In the genomic region with DNA sequence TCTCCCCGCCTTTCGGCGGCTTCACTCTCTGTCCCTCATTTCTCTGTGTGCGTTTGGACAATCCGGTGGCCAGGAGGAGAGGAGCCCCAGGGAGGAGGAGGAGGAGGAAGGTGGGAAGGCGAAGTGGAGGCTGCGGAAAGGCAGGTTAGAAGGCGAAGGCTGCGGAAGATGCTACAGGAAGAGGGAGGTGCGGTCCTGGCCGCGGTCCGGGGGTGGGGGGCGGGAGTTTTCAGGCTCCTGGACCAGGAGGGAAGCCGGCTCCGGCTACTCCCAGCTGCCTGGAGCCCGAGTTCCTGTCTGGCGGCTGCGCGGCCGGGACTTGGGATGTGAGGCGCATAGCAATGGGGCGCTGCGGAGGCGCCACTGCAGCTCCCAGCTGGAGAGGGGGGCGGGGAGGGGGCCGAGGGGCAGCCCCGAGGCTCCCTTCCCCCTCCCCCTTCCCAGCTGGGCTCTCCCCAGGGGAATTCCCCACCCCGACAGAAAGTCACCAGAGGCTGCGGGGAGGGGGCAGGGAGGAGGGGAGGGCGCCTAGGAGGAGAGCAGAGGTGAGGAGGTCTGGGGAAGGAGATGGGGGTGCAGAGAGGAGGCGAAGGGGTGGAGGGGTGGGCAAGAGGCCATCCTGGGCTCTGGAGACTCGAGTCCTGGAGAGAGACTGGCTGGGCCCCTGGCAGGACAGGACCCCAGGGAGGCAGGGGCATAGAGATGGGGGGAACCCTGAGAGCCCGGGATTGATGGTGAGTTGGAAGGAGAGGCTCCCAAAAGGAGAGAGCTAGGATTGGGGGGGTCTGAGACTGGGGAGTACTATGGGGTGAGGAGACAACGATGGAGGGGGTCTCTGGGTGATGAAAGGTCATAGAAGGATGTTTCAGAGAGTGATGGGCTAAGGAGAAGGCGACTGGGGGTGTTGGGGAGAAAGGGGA, we compare ENCODE assay signal across 12 cellular contexts. TPM values are rescaled to one million over a fixed set of nuclear protein-coding genes. Genes with fewer than 3 reads are reported as not detected.
DNase-seq lines count a peak whose midpoint lies in the region; ATAC-seq and TF ChIP-seq lines count a peak whose summit lies in the region.
"Had no signal": no experiment of that assay in that cellular context is flagged by ENCODE, and none has a peak within 500 bp of the region (broad histone marks: within the 10 kb centered on the region; RNA-seq: fewer than 3 reads in every experiment).

No MANE protein-coding gene starts in this region.

- peaks cover 44 to 48% of the 10 kb centered on the region in 2 donors for H3K27me3 Mint-ChIP-seq in CD4-positive, alpha-beta memory T cell

- ATAC-seq in HG03280 (IDR thresholded peaks at IDR 0.05; ENCODE audit: unreplicated experiment): no peak
- no peak for ATAC-seq in GM21515 (IDR thresholded peaks at IDR 0.05; ENCODE audit: unreplicated experiment)
- ATAC-seq in GM21825 (IDR thresholded peaks at IDR 0.05; ENCODE audit: unreplicated experiment): no peak
- ATAC-seq in GM18909 (IDR thresholded peaks at IDR 0.05; ENCODE audit: poor library complexity, unreplicated experiment): no peak

- peaks cover 18% of the 10 kb centered on the region for H3K4me1 ChIP-seq in CD4-positive, alpha-beta memory T cell (ENCODE audit: insufficient read depth, low read length)
- H3K4me1 ChIP-seq in HUES48 (ENCODE audit: control insufficient read depth, insufficient read depth, low read length): peaks cover 3% of the 10 kb centered on the region; the same call in 1 of the 2 replicates

- H3K4me1 Mint-ChIP-seq in CD4-positive, alpha-beta memory T cell: peaks cover 8 to 18% (median 9%) of the 10 kb centered on the region in 4 donors

- H3K9me3 Mint-ChIP-seq in CD4-positive, alpha-beta memory T cell: peaks cover 0 to 2% (median 0%) of the 10 kb centered on the region in 8 donors

- H3K36me3 ChIP-seq in CD4-positive, alpha-beta memory T cell (ENCODE audit: insufficient read depth, low read length): no peaks in the 10 kb centered on the region
- H3K36me3 ChIP-seq in HUES48 (ENCODE audit: control insufficient read depth, insufficient read depth, low read length): no peaks in the 10 kb centered on the region

- CTCF ChIA-PET in CD4-positive, alpha-beta memory T cell (lab: Charles Lee; ENCODE audit: partially characterized antibody): no interaction called here

- H3K27ac ChIP-seq in CD4-positive, alpha-beta memory T cell (ENCODE audit: low read depth, low read length): no peak overlapping the region
- H3K27ac ChIP-seq in HUES48 (ENCODE audit: low read depth, low read length) (no peak overlapping the region), dorsolateral prefrontal cortex (peak overlapping the region in 36 of 59 donors; percentile 7 to 85 (median 47))

- peak overlapping the region in 5 of 8 donors; percentile 29 to 47 (median 36) for H3K4me3 Mint-ChIP-seq in CD4-positive, alpha-beta memory T cell

- H3K36me3 Mint-ChIP-seq in CD4-positive, alpha-beta memory T cell: no peaks in the 10 kb centered on the region

- H3K9ac ChIP-seq in HUES48 (ENCODE audit: low read depth, low read length): no peak overlapping the region

- H3K27me3 ChIP-seq in CD4-positive, alpha-beta memory T cell (ENCODE audit: insufficient read depth, low read length): peaks cover 22% of the 10 kb centered on the region
- peaks cover 43% of the 10 kb centered on the region for H3K27me3 ChIP-seq in HUES48 (ENCODE audit: control insufficient read depth, insufficient read depth, low read length)
- H3K27me3 ChIP-seq in dorsolateral prefrontal cortex: peaks cover 0 to 3% (median 0%) of the 10 kb centered on the region in 45 donors

- H3K4me3 ChIP-seq in CD4-positive, alpha-beta memory T cell (ENCODE audit: low read length in 2 of 2): no peak overlapping the region
- H3K4me3 ChIP-seq in HUES48 (ENCODE audit: low read depth, low read length): peak overlapping the region; percentile 56
- peak overlapping the region; percentile 14 to 77 (median 63) for H3K4me3 ChIP-seq in dorsolateral prefrontal cortex

- no peak for DNase-seq in CD4-positive, alpha-beta memory T cell
- DNase-seq in dorsolateral prefrontal cortex (peak in 9 of 10 donors; percentile 55 to 82 (median 79)), occipital lobe (lab: John Stamatoyannopoulos, UW) (peak; percentile 59)
- DNase-seq: kidney glomerular epithelial cell, NCI-H2171 treated with DMSO at 0.1 percent for 48 hours, retina, SIG-M5 had no signal

- intact Hi-C loops in CD4-positive, alpha-beta memory T cell (cut with micrococcal nuclease): no loop called here
- intact Hi-C loops in dorsolateral prefrontal cortex (cut with DNase I): no loop called here

- TF ChIP-seq CTCF in dorsolateral prefrontal cortex (IDR thresholded peaks at IDR 0.05 in 54 of 56, conservative IDR thresholded peaks at IDR 0.05 in 2 of 56; ENCODE audit: low read depth in 1 of 56, partially characterized antibody in 56 of 56): no peak

- POLR2A ChIA-PET in CD4-positive, alpha-beta memory T cell (lab: Charles Lee; ENCODE audit: partially characterized antibody): no interaction called here

- no peaks in the 10 kb centered on the region for H3K9me3 ChIP-seq in CD4-positive, alpha-beta memory T cell (ENCODE audit: control insufficient read depth in 1 of 2, low read length in 2 of 2)
- no peaks in the 10 kb centered on the region for H3K9me3 ChIP-seq in HUES48 (ENCODE audit: control insufficient read depth, insufficient read depth, low read length)

- no peak overlapping the region for H3K27ac Mint-ChIP-seq in CD4-positive, alpha-beta memory T cell

RNA-seq across cellular contexts. Expression of gene LRRC4B, which starts 2.0 kb away (rescaled TPM):
- not detected for total RNA-seq in CD4-positive, alpha-beta memory T cell
- under 1 TPM in 1 of 2 donors, not detected in 1; 0.08 TPM for polyA plus RNA-seq in CD4-positive, alpha-beta memory T cell
- 100 to 1,000 TPM; 126 to 330 (median 166) TPM for total RNA-seq in dorsolateral prefrontal cortex
- total RNA-seq in occipital lobe: 75.8 TPM

RNA-seq across cellular contexts. Expression of gene ASPDH, which starts 52.5 kb away (rescaled TPM):
- not detected for total RNA-seq in CD4-positive, alpha-beta memory T cell
- not detected for polyA plus RNA-seq in CD4-positive, alpha-beta memory T cell
- total RNA-seq in dorsolateral prefrontal cortex: 10 to 100 TPM; 16.5 to 62.5 (median 34.2) TPM
- total RNA-seq in occipital lobe: 0.62 TPM

RNA-seq across cellular contexts. Expression of gene JOSD2, which starts 55.3 kb away (rescaled TPM):
- total RNA-seq in CD4-positive, alpha-beta memory T cell: 10 to 100 TPM; 29.5 to 35.8 TPM
- polyA plus RNA-seq in CD4-positive, alpha-beta memory T cell: 10 to 100 TPM; 22.4 to 28.0 TPM
- total RNA-seq in dorsolateral prefrontal cortex (10 to 100 TPM; 24.9 to 75.5 (median 41.2) TPM), occipital lobe (3.9 TPM)

Comparison
In these comparisons a context has a peak if more than half of its experiments do, and no peak if none do; other contexts are left out.
1. DNase-seq: peak in dorsolateral prefrontal cortex (9 of 10) and occipital lobe (single experiment); none in CD4-positive, alpha-beta memory T cell (0 of 5).
2. H3K27ac ChIP-seq: peak in dorsolateral prefrontal cortex (36 of 59); none in CD4-positive, alpha-beta memory T cell (single experiment) and HUES48 (single experiment).
3. H3K4me3 ChIP-seq: peak in HUES48 (single experiment) and dorsolateral prefrontal cortex (59 of 59); none in CD4-positive, alpha-beta memory T cell (0 of 2).
4. RNA of gene LRRC4B, which starts 2.0 kb away (total RNA-seq): 126 to 330 TPM in dorsolateral prefrontal cortex and 75.8 TPM in occipital lobe (single experiment); not detected in CD4-positive, alpha-beta memory T cell; every median in the first group is over 10 times any median in the second.
5. RNA of gene ASPDH, which starts 52.5 kb away (total RNA-seq): 16.5 to 62.5 TPM in dorsolateral prefrontal cortex; 0.62 TPM in occipital lobe (single experiment) and not detected in CD4-positive, alpha-beta memory T cell; every median in the first group is over 10 times any median in the second.